31 cellular contexts compared by ENCODE assay signal in genomic region chr5:156851880-156852279, GRCh38. TPM values are rescaled to one million over a fixed set of nuclear protein-coding genes. Genes with fewer than 3 reads are reported as not detected.
"Had no signal": no experiment of that assay in that cellular context is flagged by ENCODE, and none has a peak within 500 bp of the region (broad histone marks: within the 10 kb centered on the region; RNA-seq: fewer than 3 reads in every experiment).

No MANE protein-coding gene starts in this region.

- ATAC-seq: PC-3 had no signal

- H3K36me3 ChIP-seq: Peyer's patch, SJSA1 had no signal

- H3K27ac ChIP-seq: Peyer's patch, SJSA1 had no signal

- H3K9me3 ChIP-seq: SJSA1 had no signal

- H3K4me3 ChIP-seq: Peyer's patch, SJSA1 had no signal

- DNase-seq: MM.1S, MV-4-11, NCI-H1092, NCI-H1105, NCI-H1417 treated with DMSO at 0.1 percent for 48 hours, NCI-H1436 treated with DMSO at 0.1 percent for 48 hours, NCI-H1694 treated with DMSO at 0.1 percent for 48 hours, NCI-H187 treated with DMSO at 0.1 percent for 48 hours, NCI-H2029, NCI-H2081, NCI-H2171, NCI-H226, NCI-H446 treated with DMSO at 0.1 percent for 48 hours, NCI-H510A, NCI-H524, NCI-H526, NCI-H69, NCI-H748 treated with DMSO at 0.1 percent for 48 hours, NCI-H82, OCI-M1, PC-3, Peyer's patch, Right ventricle myocardium superior, RPMI8226, SHP77 treated with DMSO at 0.1 percent for 48 hours, SK-N-SH, SW 1271, T-helper 1 cell had no signal

- H3K4me1 ChIP-seq: Peyer's patch, SJSA1 had no signal

- H3K27me3 ChIP-seq: Peyer's patch, SJSA1 had no signal

- H3K4me2 ChIP-seq: SK-N-SH had no signal

RNA-seq across cellular contexts. Expression of gene PPP1R2B, which starts 1.8 kb away (rescaled TPM):
- total RNA-seq: LHCN-M2, MCF 10A, Peyer's patch, Right ventricle myocardium superior had no signal
- polyA plus RNA-seq: SK-N-SH had no signal
